ENCODE assay signal across 12 cellular contexts in genomic region chr9:113456235-113456634, GRCh38. TPM values are rescaled to one million over a fixed set of nuclear protein-coding genes. Genes with fewer than 3 reads are reported as not detected.
DNase-seq lines count a peak whose midpoint lies in the region; ATAC-seq and TF ChIP-seq lines count a peak whose summit lies in the region.
"Had no signal": no experiment of that assay in that cellular context is flagged by ENCODE, and none has a peak within 500 bp of the region (broad histone marks: within the 10 kb centered on the region; RNA-seq: fewer than 3 reads in every experiment).

No MANE protein-coding gene starts in this region.

- H3K9ac ChIP-seq in HCT116 (ENCODE audit: low read length) = no peak overlapping the region

- CTCF ChIA-PET in HCT116 (lab: Charles Lee) = interaction anchor here (1.1 kb wide), 1 partner anchor 136 kb away, joined by 4 read pairs; no protein-coding TSS in a partner anchor

- BruUV-seq in HCT116 (replicated peaks; lab: Mats Ljungman, UMichigan) = no TSS peak

- no peaks in the 10 kb centered on the region for H3K36me3 ChIP-seq in HCT116 (ENCODE audit: control insufficient read depth in 1 of 2, insufficient read depth in 2 of 2, low read length in 2 of 2)
- H3K36me3 ChIP-seq in lower lobe of right lung = no peaks in the 10 kb centered on the region
- H3K36me3 ChIP-seq in tibial artery = no peaks in the 10 kb centered on the region

- H3K27ac ChIP-seq in HCT116 (ENCODE audit: low read depth, low read length) (peak overlapping the region; percentile 67; the same call in 1 of the 2 replicates), lower lobe of right lung (peak overlapping the region; percentile 84), tibial artery (peak overlapping the region; percentile 83 to 89)

- no peak overlapping the region for H3K4me3 ChIP-seq in HCT116 (replicated peaks in 1 of 2; ENCODE audit: low read depth in 1 of 2, low read length in 2 of 2)
- H3K4me3 ChIP-seq in lower lobe of right lung = no peak overlapping the region
- no peak overlapping the region for H3K4me3 ChIP-seq in tibial artery
- H3K4me3 ChIP-seq: K562 had no signal

- intact Hi-C loops in HCT116 (cut with micrococcal nuclease) = no loop called here
- intact Hi-C loops in lower lobe of right lung (cut with DNase I) = no loop called here
- intact Hi-C loops in tibial artery (cut with DNase I; ENCODE audit: low total_unique reads) = no loop called here

- TF ChIP-seq POLR2A in HCT116 (IDR thresholded peaks at IDR 0.05; ENCODE audit: borderline replicate concordance, extremely low read depth, insufficient read depth, insufficient read length) = no peak

- TF ChIP-seq RAD21 in HCT116 (IDR thresholded peaks at IDR 0.05; ENCODE audit: low read depth) = no peak

- no peaks in the 10 kb centered on the region for H3K79me2 ChIP-seq in HCT116 (ENCODE audit: insufficient read depth, low read length)

- no peak overlapping the region for H3K4me2 ChIP-seq in HCT116 (ENCODE audit: low read length)

- H3K9me3 ChIP-seq in HCT116 (ENCODE audit: control insufficient read depth in 1 of 2, insufficient read depth in 1 of 2, low read depth in 1 of 2, low read length in 2 of 2) (no peaks in the 10 kb centered on the region), lower lobe of right lung (no peaks in the 10 kb centered on the region), tibial artery (no peaks in the 10 kb centered on the region)

- no peak for DNase-seq in HCT116 (ENCODE audit: low read depth, low spot score)
- DNase-seq in amniotic epithelial cell (ENCODE audit: low read depth) = peak; percentile 55
- no peak for DNase-seq in lower lobe of right lung
- DNase-seq in tibial artery = no peak
- DNase-seq in NCI-H1417 treated with DMSO at 0.1 percent for 48 hours (lab: John Stamatoyannopoulos, UW) = no peak
- no peak for DNase-seq in NCI-H524 (lab: John Stamatoyannopoulos, UW)
- DNase-seq: activated CD4-positive, CD25-positive, alpha-beta regulatory T cell treated with anti-CD3 and anti-CD28 coated beads, Interleukin-2, amount 50 U/mL, for 72 hours; DMS53; naive thymus-derived CD8-positive, alpha-beta T cell; stimulated activated CD4-positive, alpha-beta T cell treated with anti-CD3 and anti-CD28 coated beads, Interleukin-2, amount 100 ng/mL, for 24 hours had no signal

- POLR2A ChIA-PET in HCT116 (lab: Charles Lee) = no interaction called here

- ATAC-seq in HCT116 (no peak), lower lobe of right lung (peak in 1 of 2 donors; percentile 41), GM19351 (IDR thresholded peaks at IDR 0.05; ENCODE audit: unreplicated experiment) (no peak)
- ATAC-seq: naive thymus-derived CD8-positive, alpha-beta T cell had no signal

- H3K4me1 ChIP-seq in HCT116 (ENCODE audit: control insufficient read depth in 1 of 2, insufficient read depth in 2 of 2, low read length in 2 of 2) (peaks cover 18 to 23% of the 10 kb centered on the region in 2 experiments), lower lobe of right lung (peaks cover 34% of the 10 kb centered on the region), tibial artery (peaks cover 3 to 56% (median 36%) of the 10 kb centered on the region in 4 donors)

- no peaks in the 10 kb centered on the region for H4K20me1 ChIP-seq in HCT116 (ENCODE audit: insufficient read depth)

- H3K9me2 ChIP-seq in HCT116 (ENCODE audit: insufficient read depth) = no peaks in the 10 kb centered on the region

- no peaks in the 10 kb centered on the region for H3K27me3 ChIP-seq in HCT116 (ENCODE audit: insufficient read depth, low read length)
- no peaks in the 10 kb centered on the region for H3K27me3 ChIP-seq in lower lobe of right lung (ENCODE audit: low read depth)
- no peaks in the 10 kb centered on the region for H3K27me3 ChIP-seq in tibial artery

- peak overlapping the region; percentile 94 for H2AFZ ChIP-seq in HCT116 (ENCODE audit: low read depth, low read length, poor library complexity, severe bottlenecking)

- TF ChIP-seq CTCF in HCT116 (IDR thresholded peaks at IDR 0.05 in 2 of 3, conservative IDR thresholded peaks at IDR 0.05 in 1 of 3; ENCODE audit: borderline replicate concordance in 1 of 3, insufficient read depth in 1 of 3, low read depth in 2 of 3, low read length in 2 of 3) (no peak), lower lobe of right lung (IDR thresholded peaks at IDR 0.05) (no peak), tibial artery (IDR thresholded peaks at IDR 0.05) (no peak)

- RAD21 ChIA-PET in HCT116 (lab: Charles Lee; ENCODE audit: low non-redundant PET in 1 of 2, low total read pairs in 2 of 2, uncharacterized antibody in 2 of 2, unreplicated experiment in 2 of 2) = interaction anchor here in 1 of 2 experiments (1.8 kb wide), 1 partner anchor 10 kb away, joined by 4 read pairs; no protein-coding TSS in a partner anchor

TF ChIP-seq in HCT116, 20 proteins besides CTCF, POLR2A, EP300 and RAD21:
- no peak for TF ChIP-seq REST (IDR thresholded peaks at IDR 0.05; ENCODE audit: low read depth)
- TF ChIP-seq ZBTB33 (IDR thresholded peaks at IDR 0.05; ENCODE audit: extremely low read depth, insufficient replicate concordance, low read length) = no peak
- no peak for TF ChIP-seq ELF1 (IDR thresholded peaks at IDR 0.05; ENCODE audit: borderline replicate concordance, low read depth)
- no peak for TF ChIP-seq SP1 (IDR thresholded peaks at IDR 0.05; ENCODE audit: low read depth)
- no peak for TF ChIP-seq POLR2AphosphoS5 (IDR thresholded peaks at IDR 0.05; ENCODE audit: low read depth, low read length)
- no peak for TF ChIP-seq ZFX (IDR thresholded peaks at IDR 0.05)
- no peak for TF ChIP-seq MAX (IDR thresholded peaks at IDR 0.05)
- no peak for TF ChIP-seq SIN3A (IDR thresholded peaks at IDR 0.05; ENCODE audit: low read depth)
- no peak for TF ChIP-seq EZH2phosphoT487 (IDR thresholded peaks at IDR 0.05; ENCODE audit: borderline replicate concordance)

RNA-seq across cellular contexts. Expression of gene RGS3, which starts 7.3 kb away (rescaled TPM):
- 39.4 TPM for total RNA-seq in HCT116 (2021; ENCODE audit: unreplicated experiment)
- polyA plus RNA-seq in HCT116 (2012) = 35.0 and 42.5 TPM in 2 replicates
- 66.2 TPM for total RNA-seq in lower lobe of right lung

RNA-seq across cellular contexts. Expression of gene C9orf43, which starts 45.7 kb away (rescaled TPM):
- total RNA-seq in HCT116 (2021; ENCODE audit: unreplicated experiment) = 0.71 TPM
- 0.26 and 0.77 TPM in 2 replicates for polyA plus RNA-seq in HCT116 (2012)
- total RNA-seq in lower lobe of right lung = 0.35 TPM

RNA-seq across cellular contexts. Expression of gene POLE3, which starts 45.8 kb away (rescaled TPM):
- 65.1 TPM for total RNA-seq in HCT116 (2021; ENCODE audit: unreplicated experiment)
- polyA plus RNA-seq in HCT116 (2012) = 31.3 and 38.8 TPM in 2 replicates
- total RNA-seq in lower lobe of right lung = 29.7 TPM

RNA-seq across cellular contexts. Expression of gene ALAD, which starts 55.2 kb away (rescaled TPM):
- total RNA-seq in HCT116 (2021; ENCODE audit: unreplicated experiment) (14.0 TPM), lower lobe of right lung (32.7 TPM)
- 15.1 and 15.7 TPM in 2 replicates for polyA plus RNA-seq in HCT116 (2012)
